In the genomic region with DNA sequence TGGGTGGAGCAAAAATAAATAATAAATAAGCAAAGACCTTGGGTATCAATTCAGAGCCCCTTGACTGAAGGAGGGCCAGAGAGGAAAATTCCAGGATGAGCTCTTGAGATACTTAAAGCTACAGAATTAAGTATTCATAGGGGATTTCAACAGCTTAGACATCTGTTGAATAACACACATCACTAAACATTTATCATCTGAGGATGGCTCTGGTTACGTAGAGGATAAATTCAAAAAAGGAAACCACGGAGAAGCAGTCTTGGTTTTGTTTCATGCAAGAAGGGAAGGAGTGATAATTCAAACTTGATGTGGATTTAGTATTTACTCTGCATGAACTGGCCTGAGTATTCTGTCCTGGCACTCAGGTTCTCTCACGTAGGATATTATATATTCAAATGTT, we compare ENCODE assay signal across 14 cellular contexts. TPM values are rescaled to one million over a fixed set of nuclear protein-coding genes. Genes with fewer than 3 reads are reported as not detected.
DNase-seq lines count a peak whose midpoint lies in the region; ATAC-seq and TF ChIP-seq lines count a peak whose summit lies in the region.
"Had no signal": no experiment of that assay in that cellular context is flagged by ENCODE, and none has a peak within 500 bp of the region (broad histone marks: within the 10 kb centered on the region; RNA-seq: fewer than 3 reads in every experiment).

No MANE protein-coding gene starts in this region.

- H3K9me3 Mint-ChIP-seq in endodermal cell, result peaks cover 5% of the 10 kb centered on the region

- POLR2A ChIA-PET in PC-9 (lab: Charles Lee; ENCODE audit: unreplicated experiment), result no interaction called here

- no peak for ATAC-seq in upper lobe of right lung
- ATAC-seq: PC-3 had no signal

- TF ChIP-seq CTCF in endodermal cell (conservative IDR thresholded peaks at IDR 0.05) (no peak), smooth muscle cell (IDR thresholded peaks at IDR 0.05; ENCODE audit: borderline replicate concordance, insufficient read depth, poor library complexity, severe bottlenecking) (no peak), upper lobe of right lung (IDR thresholded peaks at IDR 0.05) (no peak), PC-9 (conservative IDR thresholded peaks at IDR 0.05) (no peak)

- H3K27ac Mint-ChIP-seq in endodermal cell, result peak overlapping the region; percentile 4
- H3K27ac Mint-ChIP-seq: CD14-positive monocyte had no signal

- no TSS peak for BruUV-seq in PC-9 (replicated peaks; lab: Mats Ljungman, UMichigan)

- intact Hi-C loops in upper lobe of right lung (cut with DNase I), result no loop called here
- intact Hi-C loops in PC-9 (cut with micrococcal nuclease; ENCODE audit: unreplicated experiment), result no loop called here

- H2AFZ ChIP-seq in smooth muscle cell (ENCODE audit: low read depth), result no peak overlapping the region
- H2AFZ ChIP-seq in PC-9, result no peak overlapping the region

- H3K4me1 ChIP-seq in endodermal cell (ENCODE audit: control insufficient read depth, insufficient read depth, low read length) (no peaks in the 10 kb centered on the region), smooth muscle cell (ENCODE audit: low read depth) (peaks cover 19% of the 10 kb centered on the region), upper lobe of right lung (peaks cover 9% of the 10 kb centered on the region), PC-9 (replicated peaks; ENCODE audit: insufficient read depth) (peaks cover 30% of the 10 kb centered on the region)

- WGBS in endodermal cell (ENCODE audit: insufficient coverage in 1 of 2, insufficient read length in 1 of 2), 2 experiments, result 95 to 100% methylated on average over 3 of the region's 3 CpGs
- 35% methylated on average over 3 of the region's 3 CpGs for WGBS in smooth muscle cell (ENCODE audit: low lambda C conversion rate)

- no peak overlapping the region for H3K4me3 Mint-ChIP-seq in endodermal cell
- H3K4me3 Mint-ChIP-seq: CD14-positive monocyte had no signal

- H3K9me2 ChIP-seq in PC-9 (ENCODE audit: insufficient read depth), result no peaks in the 10 kb centered on the region; the same call in 1 of the 2 replicates

- DNase-seq in DMS 273 (lab: John Stamatoyannopoulos, UW; ENCODE audit: unreplicated experiment) (peak; percentile 13), DMS 273 treated with DMSO at 0.1 percent for 48 hours (lab: John Stamatoyannopoulos, UW) (no peak), NCI-H524 (lab: John Stamatoyannopoulos, UW) (peak; percentile 67 to 90), endodermal cell (no peak), smooth muscle cell (lab: John Stamatoyannopoulos, UW; ENCODE audit: unreplicated experiment) (no peak), upper lobe of right lung (no peak), DMS114 treated with DMSO at 0.1 percent for 48 hours (lab: John Stamatoyannopoulos, UW; ENCODE audit: unreplicated experiment) (no peak), PC-9 (no peak)
- DNase-seq: KG1, NCI-H1092, NCI-H510A treated with DMSO at 0.1 percent for 48 hours, PC-3 had no signal

- no peaks in the 10 kb centered on the region for H3K27me3 ChIP-seq in endodermal cell (ENCODE audit: control insufficient read depth, insufficient read depth, low read length, poor library complexity, severe bottlenecking)
- no peaks in the 10 kb centered on the region for H3K27me3 ChIP-seq in smooth muscle cell (ENCODE audit: low read depth)
- H3K27me3 ChIP-seq in upper lobe of right lung, result no peaks in the 10 kb centered on the region
- H3K27me3 ChIP-seq in PC-9 (ENCODE audit: insufficient read depth, low read depth), result no peaks in the 10 kb centered on the region

- peaks cover 4% of the 10 kb centered on the region for H3F3A ChIP-seq in smooth muscle cell (ENCODE audit: low read depth)
- H3F3A ChIP-seq in PC-9 (ENCODE audit: insufficient read depth, low read depth), result peaks cover 24% of the 10 kb centered on the region

- H4K20me1 ChIP-seq in smooth muscle cell (ENCODE audit: low read depth), result peaks cover 8% of the 10 kb centered on the region
- no peaks in the 10 kb centered on the region for H4K20me1 ChIP-seq in PC-9 (ENCODE audit: insufficient read depth)

- CTCF ChIA-PET in PC-9 (lab: Charles Lee), result no interaction called here

- H3K9ac ChIP-seq in endodermal cell (ENCODE audit: extremely low read depth, low read length, poor library complexity, severe bottlenecking), result no peak overlapping the region
- H3K9ac ChIP-seq in smooth muscle cell (ENCODE audit: low read depth), result no peak overlapping the region

- peaks cover 44% of the 10 kb centered on the region for H3K36me3 Mint-ChIP-seq in endodermal cell (ENCODE audit: low read depth)
- H3K36me3 Mint-ChIP-seq: CD14-positive monocyte had no signal

- H3K4me3 ChIP-seq in endodermal cell (ENCODE audit: low read length), result no peak overlapping the region
- H3K4me3 ChIP-seq in smooth muscle cell, result no peak overlapping the region
- no peak overlapping the region for H3K4me3 ChIP-seq in upper lobe of right lung
- no peak overlapping the region for H3K4me3 ChIP-seq in PC-9

- H3K4me1 Mint-ChIP-seq in endodermal cell, result peaks cover 52% of the 10 kb centered on the region
- H3K4me1 Mint-ChIP-seq: CD14-positive monocyte had no signal

- H3K27ac ChIP-seq in endodermal cell (ENCODE audit: low read depth, low read length) (no peak overlapping the region), smooth muscle cell (ENCODE audit: low read depth) (peak overlapping the region; percentile 12), upper lobe of right lung (no peak overlapping the region), PC-9 (no peak overlapping the region)
- H3K27ac ChIP-seq: 22Rv1 had no signal

- H3K27me3 Mint-ChIP-seq in endodermal cell (ENCODE audit: insufficient read depth), result no peaks in the 10 kb centered on the region

- H3K79me2 ChIP-seq in smooth muscle cell (ENCODE audit: low read depth) (peaks cover 87% of the 10 kb centered on the region), PC-9 (ENCODE audit: low read depth) (peaks cover 19% of the 10 kb centered on the region)

- H3K9me3 ChIP-seq in endodermal cell (ENCODE audit: control insufficient read depth, low read length) (peaks cover 7% of the 10 kb centered on the region), smooth muscle cell (replicated peaks; ENCODE audit: low read depth) (no peaks in the 10 kb centered on the region), upper lobe of right lung (no peaks in the 10 kb centered on the region), PC-9 (ENCODE audit: insufficient read depth, low read depth) (no peaks in the 10 kb centered on the region)

- peaks cover 40% of the 10 kb centered on the region for H3K36me3 ChIP-seq in endodermal cell (ENCODE audit: control insufficient read depth, insufficient read depth, low read length)
- no peaks in the 10 kb centered on the region for H3K36me3 ChIP-seq in smooth muscle cell (ENCODE audit: low read depth)
- no peaks in the 10 kb centered on the region for H3K36me3 ChIP-seq in upper lobe of right lung
- H3K36me3 ChIP-seq in PC-9 (ENCODE audit: low read depth), result no peaks in the 10 kb centered on the region

- H3K4me2 ChIP-seq in smooth muscle cell, result peak overlapping the region; percentile 16
- H3K4me2 ChIP-seq in PC-9, result no peak overlapping the region

RNA-seq across cellular contexts. Expression of a gene that starts 29.8 kb away (rescaled TPM):
- 100 to 1,000 TPM; 164 to 176 TPM for total RNA-seq in endodermal cell
- 25.5 TPM for polyA plus RNA-seq in endodermal cell (2013, experiment 1 of 2)
- 31.0 TPM for polyA plus RNA-seq in endodermal cell (2013, experiment 2 of 2)
- 49.3 and 53.4 TPM in 2 replicates for total RNA-seq in smooth muscle cell
- polyA plus RNA-seq in smooth muscle cell, result 12.2 and 12.7 TPM in 2 replicates
- 19.8 TPM for total RNA-seq in upper lobe of right lung
- 12.8 and 16.1 TPM in 2 replicates for total RNA-seq in PC-9 (2021)
- polyA plus RNA-seq: CD14-positive monocyte had no signal

Comparison
In these comparisons a context has a peak if more than half of its experiments do, and no peak if none do; other contexts are left out.
1. DNase-seq: peak in DMS 273 (single experiment) and NCI-H524 (2 of 2); none in DMS 273 treated with DMSO at 0.1 percent for 48 hours (single experiment), endodermal cell (single experiment), smooth muscle cell (single experiment), upper lobe of right lung (single experiment), DMS114 treated with DMSO at 0.1 percent for 48 hours (single experiment) and PC-9 (0 of 2).